8 cellular contexts compared by ENCODE assay signal in genomic region chr15:85622432-85622831, GRCh38.
A peak's percentile ranks its signal among the peaks of the same experiment; 100 is the strongest.
DNase-seq lines count a peak whose midpoint lies in the region; ATAC-seq and TF ChIP-seq lines count a peak whose summit lies in the region.

No MANE protein-coding gene starts in this region.

- H3K4me3 ChIP-seq in CD4-positive, alpha-beta memory T cell (ENCODE audit: low read length in 2 of 2), result no peak overlapping the region
- H3K4me3 ChIP-seq in fibroblast of mammary gland (ENCODE audit: control insufficient read depth, low read depth, low read length) (peak overlapping the region; percentile 70), skeletal muscle cell (ENCODE audit: low read depth, low read length) (peak overlapping the region; percentile 2), prostate gland (peak overlapping the region in 1 of 2 donors; percentile 2)

- TF ChIP-seq POLR2A in prostate gland (IDR thresholded peaks at IDR 0.05), result no peak

- no peaks in the 10 kb centered on the region for H3K9me3 ChIP-seq in CD4-positive, alpha-beta memory T cell (ENCODE audit: control insufficient read depth in 1 of 2, low read length in 2 of 2)
- H3K9me3 ChIP-seq in prostate gland, result no peaks in the 10 kb centered on the region

- CTCF ChIA-PET in CD4-positive, alpha-beta memory T cell (lab: Charles Lee; ENCODE audit: partially characterized antibody), result interaction anchor here (1.5 kb wide), 1 partner anchor 23 kb away, joined by 3 read pairs; no protein-coding TSS in a partner anchor

- intact Hi-C loops in CD4-positive, alpha-beta memory T cell (cut with micrococcal nuclease), result no loop called here
- intact Hi-C loops in prostate gland (cut with DNase I), result no loop called here

- no peak for TF ChIP-seq CTCF in fibroblast of mammary gland (conservative IDR thresholded peaks at IDR 0.05; ENCODE audit: control insufficient read depth, insufficient read depth, low read depth, low read length)
- TF ChIP-seq CTCF in prostate gland (IDR thresholded peaks at IDR 0.05), result no peak

- 62% methylated on average over 5 of the region's 5 CpGs for WGBS in prostate gland

- peak overlapping the region in 6 of 8 donors; percentile 15 to 63 (median 40) for H3K4me3 Mint-ChIP-seq in CD4-positive, alpha-beta memory T cell

- peak overlapping the region in 6 of 7 donors; percentile 36 to 91 (median 75) for H3K27ac Mint-ChIP-seq in CD4-positive, alpha-beta memory T cell

- peaks cover 98% of the 10 kb centered on the region for H3K4me1 ChIP-seq in CD4-positive, alpha-beta memory T cell (ENCODE audit: insufficient read depth, low read length)
- no peaks in the 10 kb centered on the region for H3K4me1 ChIP-seq in prostate gland (replicated peaks)

- H3K4me1 Mint-ChIP-seq in CD4-positive, alpha-beta memory T cell, result peaks cover 44 to 56% (median 55%) of the 10 kb centered on the region in 4 donors

- no peaks in the 10 kb centered on the region for H3K27me3 ChIP-seq in CD4-positive, alpha-beta memory T cell (ENCODE audit: insufficient read depth, low read length)
- H3K27me3 ChIP-seq in prostate gland (replicated peaks; ENCODE audit: insufficient read depth), result no peaks in the 10 kb centered on the region

- ATAC-seq in HG02884 (IDR thresholded peaks at IDR 0.05; ENCODE audit: unreplicated experiment) (no peak), GM21723 (IDR thresholded peaks at IDR 0.05; ENCODE audit: unreplicated experiment) (no peak)

- POLR2A ChIA-PET in CD4-positive, alpha-beta memory T cell (lab: Charles Lee; ENCODE audit: partially characterized antibody), result interaction anchor here (1.4 to 6.5 kb wide), 4 partner anchors 25 to 82 kb away, joined by 3 to 72 read pairs (median 58); no protein-coding TSS in a partner anchor

- DNase-seq in CD4-positive, alpha-beta memory T cell, result no peak
- DNase-seq in NCI-H226, result peak; percentile 19
- DNase-seq in fibroblast of mammary gland (ENCODE audit: low read depth), result peak; percentile 83
- DNase-seq in skeletal muscle cell (ENCODE audit: low read depth), result no peak
- DNase-seq in superior temporal gyrus (ENCODE audit: extremely low spot score), result no peak
- DNase-seq in prostate gland (ENCODE audit: low spot score), result no peak

- no peak overlapping the region for H3K27ac ChIP-seq in CD4-positive, alpha-beta memory T cell (ENCODE audit: low read depth, low read length)
- peak overlapping the region in 1 of 2 donors; percentile 7 for H3K27ac ChIP-seq in prostate gland

- peaks cover 7 to 8% of the 10 kb centered on the region in 2 donors for H3K36me3 Mint-ChIP-seq in CD4-positive, alpha-beta memory T cell

- H3K9me3 Mint-ChIP-seq in CD4-positive, alpha-beta memory T cell, result no peaks in the 10 kb centered on the region

- H3K27me3 Mint-ChIP-seq in CD4-positive, alpha-beta memory T cell, result no peaks in the 10 kb centered on the region

- no peaks in the 10 kb centered on the region for H3K36me3 ChIP-seq in CD4-positive, alpha-beta memory T cell (ENCODE audit: insufficient read depth, low read length)
- H3K36me3 ChIP-seq in prostate gland, result no peaks in the 10 kb centered on the region

Comparison
In these comparisons a context has a peak if more than half of its experiments do, and no peak if none do; other contexts are left out.
1. DNase-seq: peak in NCI-H226 (single experiment) and fibroblast of mammary gland (single experiment); none in CD4-positive, alpha-beta memory T cell (0 of 5), skeletal muscle cell (single experiment), superior temporal gyrus (single experiment) and prostate gland (single experiment).
2. H3K4me3 ChIP-seq: peak in fibroblast of mammary gland (single experiment) and skeletal muscle cell (single experiment); none in CD4-positive, alpha-beta memory T cell (0 of 2).